In the genomic region with DNA sequence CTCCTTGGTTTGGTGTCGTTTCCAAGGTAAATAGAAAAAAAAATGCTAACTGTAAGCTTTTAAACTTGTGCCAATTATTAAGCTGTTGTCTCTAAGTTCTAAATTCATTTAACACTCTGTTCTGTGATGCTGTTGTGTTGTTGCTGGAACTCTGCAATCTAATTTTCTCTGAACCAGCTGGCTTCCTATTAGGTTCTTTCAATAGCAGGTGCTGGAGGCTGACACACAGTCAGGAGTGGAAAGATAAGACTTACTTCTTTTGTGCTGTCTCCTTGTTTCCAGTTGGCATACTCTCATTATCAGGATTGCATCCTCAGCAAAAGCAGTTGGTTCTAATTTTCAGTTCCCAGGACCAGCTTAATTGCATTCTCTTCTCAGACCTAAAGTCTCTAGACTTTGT, we compare ENCODE assay signal across 19 cellular contexts.
"Had no signal": no experiment of that assay in that cellular context is flagged by ENCODE, and none has a peak within 500 bp of the region (broad histone marks: within the 10 kb centered on the region; RNA-seq: fewer than 3 reads in every experiment).

No MANE protein-coding gene starts in this region.

- H3K27ac ChIP-seq: body of pancreas, cardiac muscle cell, heart right ventricle, spleen, thoracic aorta, vagina, WERI-Rb-1 had no signal

- DNase-seq: activated CD4-positive, alpha-beta T cell treated with anti-CD3 and anti-CD28 coated beads, Interleukin-2, amount 10 ng/mL, durations not matched to agents 7 days and 5 days; activated CD4-positive, CD25-positive, alpha-beta regulatory T cell treated with anti-CD3 and anti-CD28 coated beads, Interleukin-2, amount 50 U/mL, for 72 hours; activated CD8-positive, alpha-beta T cell treated with anti-CD3 and anti-CD28 coated beads, Interleukin-2, amount 10 ng/mL, durations not matched to agents 7 days and 5 days; activated gamma-delta T cell; activated naive CD4-positive, alpha-beta T cell treated with anti-CD3 and anti-CD28 coated beads, Interleukin-2, amount 50 U/mL, for 16 hours; activated naive CD8-positive, alpha-beta T cell treated with anti-CD3 and anti-CD28 coated beads, Interleukin-2, amount 50 U/mL, for 24 hours; body of pancreas; effector CD4-positive, alpha-beta T cell; heart right ventricle; islet precursor cell; left cardiac atrium; retina; spleen; stimulated activated CD4-positive, alpha-beta T cell treated with anti-CD3 and anti-CD28 coated beads, Interleukin-4, amount 100 ng/mL, for 1 hour; stimulated activated naive CD4-positive, alpha-beta T cell; WERI-Rb-1 had no signal

- ATAC-seq: activated CD8-positive, alpha-beta T cell treated with anti-CD3 and anti-CD28 coated beads, Interleukin-2, amount 10 ng/mL, durations not matched to agents 7 days and 5 days; activated naive CD8-positive, alpha-beta T cell treated with anti-CD3 and anti-CD28 coated beads, Interleukin-2, amount 50 U/mL, for 24 hours; body of pancreas; heart right ventricle; left cardiac atrium had no signal

- H3K4me3 ChIP-seq: body of pancreas, cardiac muscle cell, heart right ventricle, spleen, thoracic aorta, vagina had no signal

- H3K4me1 ChIP-seq: body of pancreas, heart right ventricle, spleen, vagina had no signal

- H3K9me3 ChIP-seq: body of pancreas, thoracic aorta, vagina had no signal

- H3K27me3 ChIP-seq: body of pancreas, cardiac muscle cell, heart right ventricle, spleen, vagina had no signal

- H3K36me3 ChIP-seq: cardiac muscle cell, heart right ventricle, spleen, thoracic aorta, vagina, WERI-Rb-1 had no signal
